10 cellular contexts compared by ENCODE assay signal in genomic region chr22:45238431-45239377, GRCh38. TPM values are rescaled to one million over a fixed set of nuclear protein-coding genes. Genes with fewer than 3 reads are reported as not detected.
DNase-seq lines count a peak whose midpoint lies in the region; ATAC-seq, FAIRE-seq and TF ChIP-seq lines count a peak whose summit lies in the region.
"Had no signal": no experiment of that assay in that cellular context is flagged by ENCODE, and none has a peak within 500 bp of the region (broad histone marks: within the 10 kb centered on the region; RNA-seq: fewer than 3 reads in every experiment).

No MANE protein-coding gene starts in this region.

- ATAC-seq in GM12878 (no peak), HG02610 (IDR thresholded peaks at IDR 0.05; ENCODE audit: unreplicated experiment) (no peak), GM18870 (IDR thresholded peaks at IDR 0.05; ENCODE audit: unreplicated experiment) (no peak)

- no peaks in the 10 kb centered on the region for H3K36me3 Mint-ChIP-seq in neural crest cell (ENCODE audit: low read depth)

- TSS peak; percentile 47 for BruUV-seq in GM12878 (replicated peaks; lab: Mats Ljungman, UMichigan)

- in situ Hi-C loops in GM12878 (cut with MboI): no loop called here

- H3K4me3 ChIP-seq in HL-60 (replicated peaks; ENCODE audit: insufficient read depth, low read length) (peak overlapping the region; percentile 95), GM12878 (peak overlapping the region; percentile 88)

- H3K27me3 ChIP-seq in HL-60 (ENCODE audit: insufficient read depth, poor library complexity, severe bottlenecking) (no peaks in the 10 kb centered on the region), GM12878 (replicated peaks in 1 of 2; ENCODE audit: control insufficient read depth in 2 of 2, insufficient read depth in 2 of 2, low read length in 1 of 2) (no peaks in the 10 kb centered on the region)

- POLR2A ChIA-PET in GM12878 (lab: Charles Lee): interaction anchor here (0.7 to 1.6 kb wide), 2 partner anchors 10 to 34 kb away, joined by 4 to 5 read pairs; no protein-coding TSS in a partner anchor

- peak; percentile 13 for FAIRE-seq in GM12878 (lab: Jason Lieb, UNC)

- no peak for TF ChIP-seq CTCF in HL-60 (IDR thresholded peaks at IDR 0.05; ENCODE audit: insufficient read depth, low read length)
- no peak for TF ChIP-seq CTCF in GM12878 (IDR thresholded peaks at IDR 0.05 in 2 of 3, conservative IDR thresholded peaks at IDR 0.05 in 1 of 3; ENCODE audit: control insufficient read depth in 2 of 3, extremely low read depth in 1 of 3, insufficient read depth in 1 of 3, low read depth in 3 of 3, low read length in 3 of 3)
- no peak for TF ChIP-seq CTCF in neural crest cell (conservative IDR thresholded peaks at IDR 0.05)

- H3K4me2 ChIP-seq in GM12878 (ENCODE audit: control insufficient read depth, insufficient read depth): peak overlapping the region; percentile 88

- intact Hi-C loops in GM12878 (cut with micrococcal nuclease; ENCODE audit: unreplicated experiment): loop anchor here (5.0 kb wide), 1 partner anchor 71 kb away; no protein-coding TSS in a partner anchor

- RAD21 ChIA-PET in GM12878 (lab: Charles Lee; ENCODE audit: unreplicated experiment): interaction anchor here (0.6 to 1.6 kb wide), 2 partner anchors 10 to 11 kb away, joined by 3 read pairs; no protein-coding TSS in a partner anchor

- 91% methylated on average over 14 of the region's 14 CpGs for WGBS in GM12878 (ENCODE audit: insufficient coverage, insufficient replicate concordance, low lambda C conversion rate, missing lambda C conversion rate)

- H3K27ac Mint-ChIP-seq in neural crest cell (ENCODE audit: unreplicated experiment): no peak overlapping the region

- no peaks in the 10 kb centered on the region for H4K20me1 ChIP-seq in GM12878 (ENCODE audit: control insufficient read depth, insufficient read depth)

- SMC1A ChIA-PET in GM12878 (lab: Charles Lee; ENCODE audit: uncharacterized antibody, unreplicated experiment): interaction anchor here (0.8 to 5.2 kb wide), 4 partner anchors 8 to 75 kb away, joined by 3 to 32 read pairs (median 5); partner anchors contain the start of gene NUP50

- no peaks in the 10 kb centered on the region for H3K27me3 Mint-ChIP-seq in neural crest cell (ENCODE audit: low read depth)

- TF ChIP-seq POLR2A in GM12878 (IDR thresholded peaks at IDR 0.05; ENCODE audit: low read depth, low read length): no peak

- no peaks in the 10 kb centered on the region for H3K9me3 ChIP-seq in GM12878 (replicated peaks; ENCODE audit: control insufficient read depth, insufficient read depth, low read length)

- CTCF ChIA-PET in GM12878 (lab: Yijun Ruan, JAX): interaction anchor here (0.7 kb wide), 1 partner anchor 72 kb away, joined by 3 read pairs; no protein-coding TSS in a partner anchor

- peaks cover 2 to 7% of the 10 kb centered on the region in 2 experiments; a peak in 2 of 4 replicates for H3K36me3 ChIP-seq in GM12878 (ENCODE audit: control insufficient read depth in 2 of 2, insufficient read depth in 2 of 2, low read length in 1 of 2)

- peak overlapping the region; percentile 94 for H3K4me3 Mint-ChIP-seq in neural crest cell

- peak overlapping the region; percentile 90 for H3K27ac ChIP-seq in HL-60 (replicated peaks)
- no peak overlapping the region for H3K27ac ChIP-seq in GM12878 (ENCODE audit: control insufficient read depth, insufficient read depth)
- H3K27ac ChIP-seq: 22Rv1 had no signal

- no peaks in the 10 kb centered on the region for H3K9me3 Mint-ChIP-seq in neural crest cell

- H3K79me2 ChIP-seq in GM12878 (ENCODE audit: control insufficient read depth, insufficient read depth, low read length): peaks cover 65% of the 10 kb centered on the region

- no peak overlapping the region for H2AFZ ChIP-seq in GM12878 (ENCODE audit: control insufficient read depth, low read depth, low read length)

- peaks cover 33% of the 10 kb centered on the region for H3K4me1 Mint-ChIP-seq in neural crest cell

- peak; percentile 43 for DNase-seq in DMS53 (lab: John Stamatoyannopoulos, UW)
- no peak for DNase-seq in DMS53 treated with DMSO at 0.1 percent for 48 hours (lab: John Stamatoyannopoulos, UW; ENCODE audit: unreplicated experiment)
- DNase-seq in HL-60 (ENCODE audit: low read depth in 1 of 2, low spot score in 1 of 2): no peak
- DNase-seq in GM12878 (ENCODE audit: low read depth, low spot score): no peak
- no peak for DNase-seq in neural crest cell (ENCODE audit: low read depth, low spot score)
- DNase-seq in kidney tubule cell (ENCODE audit: low spot score): no peak

- no peak for TF ChIP-seq RAD21 in GM12878 (IDR thresholded peaks at IDR 0.05; ENCODE audit: insufficient read depth, low read depth, low read length)

- H3K4me1 ChIP-seq in GM12878 (ENCODE audit: control insufficient read depth, insufficient read depth, low read length): peaks cover 63% of the 10 kb centered on the region

- peak overlapping the region; percentile 73; the same call in 1 of the 2 replicates for H3K9ac ChIP-seq in GM12878 (ENCODE audit: control insufficient read depth, insufficient read depth, low read length)

- TF ChIP-seq EP300 in GM12878 (IDR thresholded peaks at IDR 0.05; ENCODE audit: borderline replicate concordance in 1 of 2, control insufficient read depth in 1 of 2, low read depth in 2 of 2, low read length in 2 of 2): no peak

TF ChIP-seq in GM12878, 131 proteins besides CTCF, POLR2A, EP300 and RAD21:
- TF ChIP-seq CBX3 (IDR thresholded peaks at IDR 0.05; ENCODE audit: borderline replicate concordance, low read depth) (no peak), IKZF2 (IDR thresholded peaks at IDR 0.05) (no peak), TAF1 (IDR thresholded peaks at IDR 0.05; ENCODE audit: borderline replicate concordance, low read depth, low read length) (no peak), ZNF622 (IDR thresholded peaks at IDR 0.05) (no peak)

RNA-seq across cellular contexts. Expression of gene KIAA0930, which starts 2.0 kb away (rescaled TPM):
- total RNA-seq in GM12878 (2013; cell fraction: nucleolus; rRNA removed): 25.3 and 27.5 TPM in 2 replicates
- total RNA-seq in GM12878 (2014; rRNA removed) (99.8 and 102 TPM in 2 replicates), GM12878 (2014; rRNA removed; fragmentation: Illumina TruSeq; extraction: Trizol) (39.2 and 45.2 TPM in 2 replicates), GM12878 (2021) (125 and 127 TPM in 2 replicates), neural crest cell (56.9 and 60.2 TPM in 2 replicates)
- polyA plus RNA-seq in GM12878 (2011; ENCODE audit: low read depth): 23.2 TPM
- polyA plus RNA-seq in GM12878 (2011; rRNA removed) (38.7 and 58.2 TPM in 2 replicates), GM12878 (2014; fragmentation: Illumina TruSeq; extraction: Trizol) (13.4 and 47.4 TPM in 2 replicates), GM12878 (2014; fragmentation: Nextera tagmentation; extraction: Ambion mirVana) (1 to 10 TPM; 3.6 to 9.2 TPM), GM12878 (2014; rRNA removed) (114 and 120 TPM in 2 replicates), GM12878 (2016; fragmentation: Nextera tagmentation; extraction: Ambion mirVana) (10 to 100 TPM; 14.2 to 16.3 TPM)
- 79.0 and 81.0 TPM in 2 replicates for polyA plus RNA-seq in GM12878 (2011; cell fraction: cytosol; rRNA removed)
- polyA plus RNA-seq in GM12878 (2011; cell fraction: nucleus; rRNA removed): 65.6 and 80.7 TPM in 2 replicates
- polyA plus RNA-seq in GM12878 (2012): 57.8 and 60.4 TPM in 2 replicates
- polyA minus RNA-seq in GM12878 (2011; rRNA and poly(A)+ RNA removed): 26.4 and 47.9 TPM in 2 replicates
- 20.2 and 21.9 TPM in 2 replicates for polyA minus RNA-seq in GM12878 (2011; cell fraction: cytosol; rRNA and poly(A)+ RNA removed)
- polyA minus RNA-seq in GM12878 (2011; cell fraction: nucleus; rRNA and poly(A)+ RNA removed): 10.3 and 17.9 TPM in 2 replicates

RNA-seq across cellular contexts. Expression of gene UPK3A, which starts 46.0 kb away (rescaled TPM):
- total RNA-seq in GM12878 (2013; cell fraction: nucleolus; rRNA removed): not detected in 2 replicates
- total RNA-seq in GM12878 (2014; rRNA removed): not detected in 2 replicates
- total RNA-seq in GM12878 (2014; rRNA removed; fragmentation: Illumina TruSeq; extraction: Trizol): not detected in 2 replicates
- total RNA-seq in GM12878 (2021): not detected in 2 replicates
- polyA plus RNA-seq in GM12878 (2011; ENCODE audit: low read depth): not detected
- polyA plus RNA-seq in GM12878 (2011; rRNA removed): not detected in 2 replicates
- not detected in 2 replicates for polyA plus RNA-seq in GM12878 (2011; cell fraction: cytosol; rRNA removed)
- polyA plus RNA-seq in GM12878 (2011; cell fraction: nucleus; rRNA removed): not detected in 2 replicates
- 0.18 TPM in 1 of 2 replicates, not detected in the other for polyA plus RNA-seq in GM12878 (2012)
- not detected in 2 replicates for polyA plus RNA-seq in GM12878 (2014; fragmentation: Illumina TruSeq; extraction: Trizol)
- not detected for polyA plus RNA-seq in GM12878 (2014; fragmentation: Nextera tagmentation; extraction: Ambion mirVana)
- not detected in 2 replicates for polyA plus RNA-seq in GM12878 (2014; rRNA removed)
- not detected for polyA plus RNA-seq in GM12878 (2016; fragmentation: Nextera tagmentation; extraction: Ambion mirVana)
- polyA minus RNA-seq in GM12878 (2011; rRNA and poly(A)+ RNA removed): not detected in 2 replicates
- polyA minus RNA-seq in GM12878 (2011; cell fraction: cytosol; rRNA and poly(A)+ RNA removed): not detected in 2 replicates
- not detected in 2 replicates for polyA minus RNA-seq in GM12878 (2011; cell fraction: nucleus; rRNA and poly(A)+ RNA removed)
- not detected in 2 replicates for total RNA-seq in neural crest cell
- total RNA-seq: M059J had no signal
